2 cellular contexts compared by ENCODE assay signal in the genomic region with DNA sequence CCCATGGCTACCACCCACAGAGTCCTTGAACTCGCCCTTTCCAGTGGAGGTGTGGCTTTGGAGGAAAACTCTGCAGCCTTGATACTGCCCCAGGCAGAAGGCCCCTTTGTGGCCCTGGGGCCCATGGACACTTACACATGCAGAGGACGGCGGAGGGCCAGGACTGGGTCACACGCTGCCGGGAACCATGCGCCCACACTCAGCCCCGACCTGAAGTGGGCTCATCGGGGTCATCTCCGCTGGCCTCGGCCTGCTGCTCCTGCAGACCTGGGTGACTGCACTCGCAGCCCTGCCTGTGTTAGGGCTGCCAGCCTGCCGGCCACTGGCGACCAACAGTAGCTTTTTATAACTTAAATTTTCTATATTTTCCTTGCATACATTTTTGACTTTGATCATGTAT.
DNase-seq lines count a peak whose midpoint lies in the region; ATAC-seq and TF ChIP-seq lines count a peak whose summit lies in the region.
"Not testable (repeated sequence)": the region's sequence is repeated elsewhere in the genome, so short reads cannot be mapped to it uniquely, and the experiment has no call there.

No MANE protein-coding gene starts in this region.

- not testable (repeated sequence) for H3K4me1 ChIP-seq in upper lobe of right lung; aorta (ENCODE audit: control insufficient read depth in 1 of 2, insufficient read depth in 2 of 2, low read length in 2 of 2)

- H3K27ac ChIP-seq in upper lobe of right lung; aorta (ENCODE audit: low read depth in 1 of 2, low read length in 2 of 2): not testable (repeated sequence)

- H3K9me3 ChIP-seq in upper lobe of right lung; aorta (ENCODE audit: control insufficient read depth, low read length): not testable (repeated sequence)

- not testable (repeated sequence) for H3K4me3 ChIP-seq in upper lobe of right lung; aorta (ENCODE audit: low read length in 2 of 2)

- 80% methylated on average over 10 to 13 of the region's 13 CpGs for WGBS in aorta, 2 donors

- not testable (repeated sequence) for H3K36me3 ChIP-seq in upper lobe of right lung; aorta (ENCODE audit: control insufficient read depth in 1 of 2, insufficient read depth in 2 of 2, low read length in 1 of 2)

- H3K27me3 ChIP-seq in upper lobe of right lung; aorta (ENCODE audit: control insufficient read depth in 1 of 2, insufficient read depth in 2 of 2, low read length in 1 of 2): not testable (repeated sequence)

- not testable (repeated sequence) for TF ChIP-seq CTCF in upper lobe of right lung (IDR thresholded peaks at IDR 0.05)

- ATAC-seq in upper lobe of right lung: peak; percentile 33
- peak; percentile 35 for ATAC-seq in aorta (ENCODE audit: low FRiP score)

- DNase-seq in upper lobe of right lung, aorta: not testable (repeated sequence)

- intact Hi-C loops in upper lobe of right lung (cut with DNase I); aorta (cut with DNase I): not testable (repeated sequence)
